8 cellular contexts compared by ENCODE assay signal in genomic region chr4:7938513-7939376, GRCh38. TPM values are rescaled to one million over a fixed set of nuclear protein-coding genes. Genes with fewer than 3 reads are reported as not detected.
A peak's percentile ranks its signal among the peaks of the same experiment; 100 is the strongest.
DNase-seq lines count a peak whose midpoint lies in the region; ATAC-seq and TF ChIP-seq lines count a peak whose summit lies in the region.

No MANE protein-coding gene starts in this region.

- POLR2A ChIA-PET in activated CD4-positive, alpha-beta T cell treated with anti-CD3 and anti-CD28 coated beads, Interleukin-2, amount 10 ng/mL, durations not matched to agents 7 days and 5 days (lab: Charles Lee) = interaction anchor here (0.9 to 1.0 kb wide), 2 partner anchors 30 to 54 kb away, joined by 4 to 5 read pairs; no protein-coding TSS in a partner anchor

- CTCF ChIA-PET in activated CD4-positive, alpha-beta T cell treated with anti-CD3 and anti-CD28 coated beads, Interleukin-2, amount 10 ng/mL, durations not matched to agents 7 days and 5 days (lab: Charles Lee) = interaction anchor here (0.6 to 4.5 kb wide), 12 partner anchors 9 to 134 kb away, joined by 3 to 20 read pairs (median 3); no protein-coding TSS in a partner anchor

- no peaks in the 10 kb centered on the region for H3K36me3 ChIP-seq in muscle layer of duodenum (ENCODE audit: control insufficient read depth in 1 of 2, insufficient read depth in 2 of 2, low read length in 2 of 2)

- no peaks in the 10 kb centered on the region for H3K9me3 Mint-ChIP-seq in activated CD4-positive, alpha-beta T cell treated with anti-CD3 and anti-CD28 coated beads, Interleukin-2, amount 10 ng/mL, durations not matched to agents 7 days and 5 days

- H3K36me3 Mint-ChIP-seq in activated CD4-positive, alpha-beta T cell treated with anti-CD3 and anti-CD28 coated beads, Interleukin-2, amount 10 ng/mL, durations not matched to agents 7 days and 5 days (ENCODE audit: low read depth) = no peaks in the 10 kb centered on the region

- H3K27ac Mint-ChIP-seq in activated CD4-positive, alpha-beta T cell treated with anti-CD3 and anti-CD28 coated beads, Interleukin-2, amount 10 ng/mL, durations not matched to agents 7 days and 5 days = peak overlapping the region; percentile 76

- DNase-seq in HFF-Myc (ENCODE audit: extremely low read depth, low read depth) (no peak), epithelial cell of proximal tubule (ENCODE audit: low read depth) (no peak), NCI-H1048 (lab: John Stamatoyannopoulos, UW) (no peak), putamen (ENCODE audit: low spot score) (no peak)
- no peak for DNase-seq in activated CD4-positive, alpha-beta T cell treated with anti-CD3 and anti-CD28 coated beads, Interleukin-2, amount 10 ng/mL, durations not matched to agents 7 days and 5 days
- DNase-seq in effector CD8-positive, alpha-beta T cell (lab: John Stamatoyannopoulos, UW) = no peak

- H3K27ac ChIP-seq in muscle layer of duodenum (ENCODE audit: low read length) = peak overlapping the region; percentile 75

- peaks cover 5 to 30% of the 10 kb centered on the region in 2 donors for H3K4me1 ChIP-seq in muscle layer of duodenum (ENCODE audit: control insufficient read depth in 1 of 2, insufficient read depth in 2 of 2, low read length in 2 of 2)

- peaks cover 24% of the 10 kb centered on the region for H3K27me3 Mint-ChIP-seq in activated CD4-positive, alpha-beta T cell treated with anti-CD3 and anti-CD28 coated beads, Interleukin-2, amount 10 ng/mL, durations not matched to agents 7 days and 5 days

- H3K9me3 ChIP-seq in muscle layer of duodenum (ENCODE audit: control insufficient read depth in 1 of 2, low read length in 2 of 2) = no peaks in the 10 kb centered on the region

- peak overlapping the region; percentile 94 for H3K4me3 ChIP-seq in HFF-Myc (replicated peaks; ENCODE audit: low read depth, low read length)
- peak overlapping the region; percentile 93 for H3K4me3 ChIP-seq in epithelial cell of proximal tubule (ENCODE audit: low read depth, low read length)
- peak overlapping the region; percentile 65 to 89 for H3K4me3 ChIP-seq in muscle layer of duodenum (ENCODE audit: low read depth in 1 of 2, low read length in 2 of 2)

- H3K27me3 ChIP-seq in muscle layer of duodenum (ENCODE audit: low read depth, low read length) = no peaks in the 10 kb centered on the region

- TF ChIP-seq CTCF in HFF-Myc (IDR thresholded peaks at IDR 0.05; ENCODE audit: low read depth, low read length, missing control alignments) (no peak), epithelial cell of proximal tubule (conservative IDR thresholded peaks at IDR 0.05; ENCODE audit: low read depth, low read length) (no peak)

- peak overlapping the region; percentile 77 for H3K4me3 Mint-ChIP-seq in activated CD4-positive, alpha-beta T cell treated with anti-CD3 and anti-CD28 coated beads, Interleukin-2, amount 10 ng/mL, durations not matched to agents 7 days and 5 days

- H3K4me1 Mint-ChIP-seq in activated CD4-positive, alpha-beta T cell treated with anti-CD3 and anti-CD28 coated beads, Interleukin-2, amount 10 ng/mL, durations not matched to agents 7 days and 5 days = peaks cover 24% of the 10 kb centered on the region

- no peak for ATAC-seq in HG03095 (IDR thresholded peaks at IDR 0.05; ENCODE audit: unreplicated experiment)

RNA-seq across cellular contexts. Expression of gene AFAP1, which starts 0.9 kb away (rescaled TPM):
- 1 to 10 TPM; 7.1 to 7.9 TPM for total RNA-seq in activated CD4-positive, alpha-beta T cell treated with anti-CD3 and anti-CD28 coated beads, Interleukin-2, amount 10 ng/mL, durations not matched to agents 7 days and 5 days
- 24.3 and 26.2 TPM in 2 replicates for total RNA-seq in epithelial cell of proximal tubule
